1 cellular context compared by ENCODE assay signal in genomic region chr7:135771961-135772638, GRCh38.
TF ChIP-seq lines count a peak whose summit lies in the region.

No MANE protein-coding gene starts in this region.

TF ChIP-seq in H1, 55 proteins besides CTCF, POLR2A, EP300 and RAD21 (continued from another document):
- TF ChIP-seq CHD7 (IDR thresholded peaks at IDR 0.05; ENCODE audit: insufficient replicate concordance, low read length) (no peak), TEAD4 (IDR thresholded peaks at IDR 0.05; ENCODE audit: low read depth, low read length) (no peak), CBX8 (IDR thresholded peaks at IDR 0.05; ENCODE audit: borderline replicate concordance, low read depth, low read length) (no peak), CTBP2 (IDR thresholded peaks at IDR 0.05; ENCODE audit: borderline replicate concordance, insufficient read depth, insufficient read length, low read length) (no peak)
TF ChIP-seq in H1: peak in this region for 0.
